ENCODE assay signal across 1 cellular context in genomic region chr6:157787080-157787479, GRCh38.
A peak's percentile ranks its signal among the peaks of the same experiment; 100 is the strongest.
TF ChIP-seq lines count a peak whose summit lies in the region.

No MANE protein-coding gene starts in this region.

TF ChIP-seq in K562, 482 proteins besides CTCF, POLR2A, EP300 and RAD21:
- TF ChIP-seq CEBPB (tag; IDR thresholded peaks at IDR 0.05) (0 out of 2 replicates have a peak, but pooled peaks have one; percentile 12), MNT (conservative IDR thresholded peaks at IDR 0.05) (no peak)
